In the genomic region with DNA sequence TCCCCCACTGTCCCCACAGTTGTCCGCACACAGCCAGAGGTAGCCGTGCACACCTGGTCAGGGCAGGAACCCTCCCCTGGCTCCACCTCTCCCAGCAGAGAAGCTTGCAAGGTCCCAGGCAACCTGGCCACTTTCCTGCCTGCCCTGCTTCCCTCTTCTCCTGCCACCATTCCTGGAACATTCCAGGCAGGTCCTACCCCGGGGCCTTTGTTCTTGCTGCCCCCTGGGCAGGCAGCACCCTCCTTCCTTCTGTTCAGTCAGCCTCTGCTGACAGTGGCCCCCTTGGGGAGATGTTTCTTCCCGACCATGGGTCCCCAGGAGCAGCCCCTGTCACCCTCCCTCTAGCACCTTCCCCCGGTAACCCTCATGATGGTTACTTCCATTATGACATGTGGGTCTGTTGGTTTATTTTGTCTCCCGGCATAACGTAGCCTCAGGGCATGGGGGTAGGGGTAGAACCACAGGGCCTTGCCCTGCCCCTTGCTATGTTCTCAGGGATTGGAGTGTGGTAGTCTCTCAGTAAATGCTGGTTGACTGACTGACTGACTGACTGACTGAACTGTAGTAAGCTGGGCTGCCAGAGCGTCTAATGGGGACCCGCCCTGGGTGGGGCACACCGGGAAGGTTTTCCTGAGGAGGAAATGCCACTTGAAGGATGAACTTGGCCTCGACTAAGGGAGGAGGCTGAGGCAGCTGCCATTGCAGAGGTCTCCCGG, we compare ENCODE assay signal across 1 cellular context.
TF ChIP-seq lines count a peak whose summit lies in the region.

No MANE protein-coding gene starts in this region.

TF ChIP-seq in GM23338, 12 proteins besides CTCF, POLR2A, EP300 and RAD21 (continued from another document):
- TF ChIP-seq, protein P1, sequence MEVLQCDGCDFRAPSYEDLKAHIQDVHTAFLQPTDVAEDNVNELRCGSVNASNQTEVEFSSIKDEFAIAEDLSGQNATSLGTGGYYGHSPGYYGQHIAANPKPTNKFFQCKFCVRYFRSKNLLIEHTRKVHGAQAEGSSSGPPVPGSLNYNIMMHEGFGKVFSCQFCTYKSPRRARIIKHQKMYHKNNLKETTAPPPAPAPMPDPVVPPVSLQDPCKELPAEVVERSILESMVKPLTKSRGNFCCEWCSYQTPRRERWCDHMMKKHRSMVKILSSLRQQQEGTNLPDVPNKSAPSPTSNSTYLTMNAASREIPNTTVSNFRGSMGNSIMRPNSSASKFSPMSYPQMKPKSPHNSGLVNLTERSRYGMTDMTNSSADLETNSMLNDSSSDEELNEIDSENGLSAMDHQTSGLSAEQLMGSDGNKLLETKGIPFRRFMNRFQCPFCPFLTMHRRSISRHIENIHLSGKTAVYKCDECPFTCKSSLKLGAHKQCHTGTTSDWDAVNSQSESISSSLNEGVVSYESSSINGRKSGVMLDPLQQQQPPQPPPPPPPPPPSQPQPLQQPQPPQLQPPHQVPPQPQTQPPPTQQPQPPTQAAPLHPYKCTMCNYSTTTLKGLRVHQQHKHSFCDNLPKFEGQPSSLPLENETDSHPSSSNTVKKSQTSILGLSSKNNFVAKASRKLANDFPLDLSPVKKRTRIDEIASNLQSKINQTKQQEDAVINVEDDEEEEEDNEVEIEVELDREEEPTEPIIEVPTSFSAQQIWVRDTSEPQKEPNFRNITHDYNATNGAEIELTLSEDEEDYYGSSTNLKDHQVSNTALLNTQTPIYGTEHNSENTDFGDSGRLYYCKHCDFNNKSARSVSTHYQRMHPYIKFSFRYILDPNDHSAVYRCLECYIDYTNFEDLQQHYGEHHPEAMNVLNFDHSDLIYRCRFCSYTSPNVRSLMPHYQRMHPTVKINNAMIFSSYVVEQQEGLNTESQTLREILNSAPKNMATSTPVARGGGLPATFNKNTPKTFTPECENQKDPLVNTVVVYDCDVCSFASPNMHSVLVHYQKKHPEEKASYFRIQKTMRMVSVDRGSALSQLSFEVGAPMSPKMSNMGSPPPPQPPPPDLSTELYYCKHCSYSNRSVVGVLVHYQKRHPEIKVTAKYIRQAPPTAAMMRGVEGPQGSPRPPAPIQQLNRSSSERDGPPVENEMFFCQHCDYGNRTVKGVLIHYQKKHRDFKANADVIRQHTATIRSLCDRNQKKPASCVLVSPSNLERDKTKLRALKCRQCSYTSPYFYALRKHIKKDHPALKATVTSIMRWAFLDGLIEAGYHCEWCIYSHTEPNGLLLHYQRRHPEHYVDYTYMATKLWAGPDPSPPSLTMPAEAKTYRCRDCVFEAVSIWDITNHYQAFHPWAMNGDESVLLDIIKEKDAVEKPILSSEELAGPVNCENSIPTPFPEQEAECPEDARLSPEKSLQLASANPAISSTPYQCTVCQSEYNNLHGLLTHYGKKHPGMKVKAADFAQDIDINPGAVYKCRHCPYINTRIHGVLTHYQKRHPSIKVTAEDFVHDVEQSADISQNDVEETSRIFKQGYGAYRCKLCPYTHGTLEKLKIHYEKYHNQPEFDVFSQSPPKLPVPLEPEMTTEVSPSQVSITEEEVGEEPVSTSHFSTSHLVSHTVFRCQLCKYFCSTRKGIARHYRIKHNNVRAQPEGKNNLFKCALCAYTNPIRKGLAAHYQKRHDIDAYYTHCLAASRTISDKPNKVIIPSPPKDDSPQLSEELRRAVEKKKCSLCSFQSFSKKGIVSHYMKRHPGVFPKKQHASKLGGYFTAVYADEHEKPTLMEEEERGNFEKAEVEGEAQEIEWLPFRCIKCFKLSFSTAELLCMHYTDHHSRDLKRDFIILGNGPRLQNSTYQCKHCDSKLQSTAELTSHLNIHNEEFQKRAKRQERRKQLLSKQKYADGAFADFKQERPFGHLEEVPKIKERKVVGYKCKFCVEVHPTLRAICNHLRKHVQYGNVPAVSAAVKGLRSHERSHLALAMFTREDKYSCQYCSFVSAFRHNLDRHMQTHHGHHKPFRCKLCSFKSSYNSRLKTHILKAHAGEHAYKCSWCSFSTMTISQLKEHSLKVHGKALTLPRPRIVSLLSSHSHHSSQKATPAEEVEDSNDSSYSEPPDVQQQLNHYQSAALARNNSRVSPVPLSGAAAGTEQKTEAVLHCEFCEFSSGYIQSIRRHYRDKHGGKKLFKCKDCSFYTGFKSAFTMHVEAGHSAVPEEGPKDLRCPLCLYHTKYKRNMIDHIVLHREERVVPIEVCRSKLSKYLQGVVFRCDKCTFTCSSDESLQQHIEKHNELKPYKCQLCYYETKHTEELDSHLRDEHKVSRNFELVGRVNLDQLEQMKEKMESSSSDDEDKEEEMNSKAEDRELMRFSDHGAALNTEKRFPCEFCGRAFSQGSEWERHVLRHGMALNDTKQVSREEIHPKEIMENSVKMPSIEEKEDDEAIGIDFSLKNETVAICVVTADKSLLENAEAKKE (CRISPR knock-in tag; IDR thresholded peaks at IDR 0.05): no peak
- no peak for TF ChIP-seq EZH2 (IDR thresholded peaks at IDR 0.05; ENCODE audit: low read depth, unreplicated experiment)
- TF ChIP-seq EZH2phosphoT487 (IDR thresholded peaks at IDR 0.05; ENCODE audit: unreplicated experiment): no peak
- TF ChIP-seq ZNF331 (CRISPR knock-in tag; IDR thresholded peaks at IDR 0.05; ENCODE audit: low read depth): no peak
- TF ChIP-seq JUNB (IDR thresholded peaks at IDR 0.05; ENCODE audit: unreplicated experiment): no peak
- TF ChIP-seq STAT1 (IDR thresholded peaks at IDR 0.05; ENCODE audit: unreplicated experiment): no peak
- no peak for TF ChIP-seq POLR2AphosphoS5 (IDR thresholded peaks at IDR 0.05; ENCODE audit: low read depth)
- TF ChIP-seq, protein P2, sequence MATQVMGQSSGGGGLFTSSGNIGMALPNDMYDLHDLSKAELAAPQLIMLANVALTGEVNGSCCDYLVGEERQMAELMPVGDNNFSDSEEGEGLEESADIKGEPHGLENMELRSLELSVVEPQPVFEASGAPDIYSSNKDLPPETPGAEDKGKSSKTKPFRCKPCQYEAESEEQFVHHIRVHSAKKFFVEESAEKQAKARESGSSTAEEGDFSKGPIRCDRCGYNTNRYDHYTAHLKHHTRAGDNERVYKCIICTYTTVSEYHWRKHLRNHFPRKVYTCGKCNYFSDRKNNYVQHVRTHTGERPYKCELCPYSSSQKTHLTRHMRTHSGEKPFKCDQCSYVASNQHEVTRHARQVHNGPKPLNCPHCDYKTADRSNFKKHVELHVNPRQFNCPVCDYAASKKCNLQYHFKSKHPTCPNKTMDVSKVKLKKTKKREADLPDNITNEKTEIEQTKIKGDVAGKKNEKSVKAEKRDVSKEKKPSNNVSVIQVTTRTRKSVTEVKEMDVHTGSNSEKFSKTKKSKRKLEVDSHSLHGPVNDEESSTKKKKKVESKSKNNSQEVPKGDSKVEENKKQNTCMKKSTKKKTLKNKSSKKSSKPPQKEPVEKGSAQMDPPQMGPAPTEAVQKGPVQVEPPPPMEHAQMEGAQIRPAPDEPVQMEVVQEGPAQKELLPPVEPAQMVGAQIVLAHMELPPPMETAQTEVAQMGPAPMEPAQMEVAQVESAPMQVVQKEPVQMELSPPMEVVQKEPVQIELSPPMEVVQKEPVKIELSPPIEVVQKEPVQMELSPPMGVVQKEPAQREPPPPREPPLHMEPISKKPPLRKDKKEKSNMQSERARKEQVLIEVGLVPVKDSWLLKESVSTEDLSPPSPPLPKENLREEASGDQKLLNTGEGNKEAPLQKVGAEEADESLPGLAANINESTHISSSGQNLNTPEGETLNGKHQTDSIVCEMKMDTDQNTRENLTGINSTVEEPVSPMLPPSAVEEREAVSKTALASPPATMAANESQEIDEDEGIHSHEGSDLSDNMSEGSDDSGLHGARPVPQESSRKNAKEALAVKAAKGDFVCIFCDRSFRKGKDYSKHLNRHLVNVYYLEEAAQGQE (IDR thresholded peaks at IDR 0.05; ENCODE audit: unreplicated experiment): no peak
- no peak for TF ChIP-seq CREB1 (CRISPR knock-in tag; IDR thresholded peaks at IDR 0.05; ENCODE audit: low read depth)
